1 cellular context compared by ENCODE assay signal in the genomic region with DNA sequence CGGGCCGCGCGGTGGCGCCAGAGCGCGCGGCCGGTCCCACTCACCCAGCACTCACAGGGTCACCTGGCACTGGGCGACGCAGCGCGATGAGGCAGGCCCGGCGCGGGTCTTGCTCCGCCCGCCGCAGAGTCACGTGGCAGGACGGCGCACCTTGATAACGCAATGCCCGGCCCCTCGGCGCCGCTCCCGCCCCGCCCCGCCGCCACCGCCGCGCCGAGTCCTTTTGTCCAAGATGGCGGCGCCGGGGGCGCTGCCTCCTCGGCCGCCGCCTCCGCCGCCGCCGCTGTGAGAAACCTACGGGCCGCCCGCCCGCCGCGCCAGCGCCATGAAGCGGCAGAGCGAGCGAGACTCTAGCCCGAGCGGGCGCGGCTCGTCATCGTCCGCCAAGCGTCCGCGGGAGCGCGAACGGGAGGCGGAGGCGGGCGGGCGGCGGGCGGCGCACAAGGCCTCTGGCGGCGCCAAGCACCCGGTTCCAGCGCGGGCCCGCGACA.
TF ChIP-seq lines count a peak whose summit lies in the region.

A gene with protein sequence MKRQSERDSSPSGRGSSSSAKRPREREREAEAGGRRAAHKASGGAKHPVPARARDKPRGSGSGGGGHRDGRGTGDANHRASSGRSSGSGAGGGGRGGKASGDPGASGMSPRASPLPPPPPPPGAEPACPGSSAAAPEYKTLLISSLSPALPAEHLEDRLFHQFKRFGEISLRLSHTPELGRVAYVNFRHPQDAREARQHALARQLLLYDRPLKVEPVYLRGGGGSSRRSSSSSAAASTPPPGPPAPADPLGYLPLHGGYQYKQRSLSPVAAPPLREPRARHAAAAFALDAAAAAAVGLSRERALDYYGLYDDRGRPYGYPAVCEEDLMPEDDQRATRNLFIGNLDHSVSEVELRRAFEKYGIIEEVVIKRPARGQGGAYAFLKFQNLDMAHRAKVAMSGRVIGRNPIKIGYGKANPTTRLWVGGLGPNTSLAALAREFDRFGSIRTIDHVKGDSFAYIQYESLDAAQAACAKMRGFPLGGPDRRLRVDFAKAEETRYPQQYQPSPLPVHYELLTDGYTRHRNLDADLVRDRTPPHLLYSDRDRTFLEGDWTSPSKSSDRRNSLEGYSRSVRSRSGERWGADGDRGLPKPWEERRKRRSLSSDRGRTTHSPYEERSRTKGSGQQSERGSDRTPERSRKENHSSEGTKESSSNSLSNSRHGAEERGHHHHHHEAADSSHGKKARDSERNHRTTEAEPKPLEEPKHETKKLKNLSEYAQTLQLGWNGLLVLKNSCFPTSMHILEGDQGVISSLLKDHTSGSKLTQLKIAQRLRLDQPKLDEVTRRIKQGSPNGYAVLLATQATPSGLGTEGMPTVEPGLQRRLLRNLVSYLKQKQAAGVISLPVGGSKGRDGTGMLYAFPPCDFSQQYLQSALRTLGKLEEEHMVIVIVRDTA (plus strand): TSS at position 211 of the 491 bp plus-strand sequence. CDS start 115 bp downstream, at position 326.

TF ChIP-seq in K562, 482 proteins besides CTCF, POLR2A, EP300 and RAD21 (continued from another document and continues in another):
- TF ChIP-seq, protein P1, sequence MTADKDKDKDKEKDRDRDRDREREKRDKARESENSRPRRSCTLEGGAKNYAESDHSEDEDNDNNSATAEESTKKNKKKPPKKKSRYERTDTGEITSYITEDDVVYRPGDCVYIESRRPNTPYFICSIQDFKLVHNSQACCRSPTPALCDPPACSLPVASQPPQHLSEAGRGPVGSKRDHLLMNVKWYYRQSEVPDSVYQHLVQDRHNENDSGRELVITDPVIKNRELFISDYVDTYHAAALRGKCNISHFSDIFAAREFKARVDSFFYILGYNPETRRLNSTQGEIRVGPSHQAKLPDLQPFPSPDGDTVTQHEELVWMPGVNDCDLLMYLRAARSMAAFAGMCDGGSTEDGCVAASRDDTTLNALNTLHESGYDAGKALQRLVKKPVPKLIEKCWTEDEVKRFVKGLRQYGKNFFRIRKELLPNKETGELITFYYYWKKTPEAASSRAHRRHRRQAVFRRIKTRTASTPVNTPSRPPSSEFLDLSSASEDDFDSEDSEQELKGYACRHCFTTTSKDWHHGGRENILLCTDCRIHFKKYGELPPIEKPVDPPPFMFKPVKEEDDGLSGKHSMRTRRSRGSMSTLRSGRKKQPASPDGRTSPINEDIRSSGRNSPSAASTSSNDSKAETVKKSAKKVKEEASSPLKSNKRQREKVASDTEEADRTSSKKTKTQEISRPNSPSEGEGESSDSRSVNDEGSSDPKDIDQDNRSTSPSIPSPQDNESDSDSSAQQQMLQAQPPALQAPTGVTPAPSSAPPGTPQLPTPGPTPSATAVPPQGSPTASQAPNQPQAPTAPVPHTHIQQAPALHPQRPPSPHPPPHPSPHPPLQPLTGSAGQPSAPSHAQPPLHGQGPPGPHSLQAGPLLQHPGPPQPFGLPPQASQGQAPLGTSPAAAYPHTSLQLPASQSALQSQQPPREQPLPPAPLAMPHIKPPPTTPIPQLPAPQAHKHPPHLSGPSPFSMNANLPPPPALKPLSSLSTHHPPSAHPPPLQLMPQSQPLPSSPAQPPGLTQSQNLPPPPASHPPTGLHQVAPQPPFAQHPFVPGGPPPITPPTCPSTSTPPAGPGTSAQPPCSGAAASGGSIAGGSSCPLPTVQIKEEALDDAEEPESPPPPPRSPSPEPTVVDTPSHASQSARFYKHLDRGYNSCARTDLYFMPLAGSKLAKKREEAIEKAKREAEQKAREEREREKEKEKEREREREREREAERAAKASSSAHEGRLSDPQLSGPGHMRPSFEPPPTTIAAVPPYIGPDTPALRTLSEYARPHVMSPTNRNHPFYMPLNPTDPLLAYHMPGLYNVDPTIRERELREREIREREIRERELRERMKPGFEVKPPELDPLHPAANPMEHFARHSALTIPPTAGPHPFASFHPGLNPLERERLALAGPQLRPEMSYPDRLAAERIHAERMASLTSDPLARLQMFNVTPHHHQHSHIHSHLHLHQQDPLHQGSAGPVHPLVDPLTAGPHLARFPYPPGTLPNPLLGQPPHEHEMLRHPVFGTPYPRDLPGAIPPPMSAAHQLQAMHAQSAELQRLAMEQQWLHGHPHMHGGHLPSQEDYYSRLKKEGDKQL (CRISPR knock-in tag; IDR thresholded peaks at IDR 0.05; ENCODE audit: borderline replicate concordance) = no peak
- TF ChIP-seq RFX1 (IDR thresholded peaks at IDR 0.05) (no peak), ZNF780A (CRISPR knock-in tag; IDR thresholded peaks at IDR 0.05) (no peak), CBFA2T2 (conservative IDR thresholded peaks at IDR 0.05) (peak; percentile 35; the same call in 1 of the 2 replicates), ZEB2 (IDR thresholded peaks at IDR 0.05) (no peak), SIN3B (IDR thresholded peaks at IDR 0.05; ENCODE audit: low read depth) (peak; percentile 72; the same call in 1 of the 2 replicates), ZFX (CRISPR knock-in tag; IDR thresholded peaks at IDR 0.05) (peak; percentile 86), ZBTB1 (CRISPR knock-in tag; IDR thresholded peaks at IDR 0.05; ENCODE audit: borderline replicate concordance, low read depth) (no peak), BDP1 (IDR thresholded peaks at IDR 0.05; ENCODE audit: insufficient read depth, insufficient read length) (no peak), ZNF551 (CRISPR knock-in tag; IDR thresholded peaks at IDR 0.05) (no peak), HDAC6 (IDR thresholded peaks at IDR 0.05; ENCODE audit: low read depth, low read length) (no peak), KLF13 (tag; IDR thresholded peaks at IDR 0.05; ENCODE audit: borderline replicate concordance, low read depth) (no peak), EWSR1 (IDR thresholded peaks at IDR 0.05; ENCODE audit: borderline replicate concordance, low read depth, partially characterized antibody) (no peak), ZNF274 (IDR thresholded peaks at IDR 0.05; ENCODE audit: borderline replicate concordance, low read depth, low read length) (no peak), ETV1 (tag; conservative IDR thresholded peaks at IDR 0.05; ENCODE audit: low read depth) (no peak), ZNF384 (IDR thresholded peaks at IDR 0.05; ENCODE audit: low read depth, low read length) (peak; percentile 50), KLF10 (CRISPR knock-in tag; IDR thresholded peaks at IDR 0.05) (no peak), ZC3H4 (CRISPR knock-in tag; IDR thresholded peaks at IDR 0.05; ENCODE audit: borderline replicate concordance) (no peak), PHB2 (IDR thresholded peaks at IDR 0.05; ENCODE audit: low read depth) (no peak), SRSF9 (IDR thresholded peaks at IDR 0.05; ENCODE audit: borderline replicate concordance, low read depth, low read length) (no peak), ZNF830 (CRISPR knock-in tag; IDR thresholded peaks at IDR 0.05) (no peak), HNRNPK (IDR thresholded peaks at IDR 0.05; ENCODE audit: low read depth, low read length, poor library complexity, severe bottlenecking) (no peak), RBM14 (IDR thresholded peaks at IDR 0.05; ENCODE audit: borderline replicate concordance, insufficient read depth, low read depth, low read length) (no peak), POLR2H (tag; IDR thresholded peaks at IDR 0.05; ENCODE audit: low read depth) (peak; percentile 57; the same call in 1 of the 2 replicates), MTA2 (IDR thresholded peaks at IDR 0.05; ENCODE audit: low read depth) (no peak), STAG1 (CRISPR knock-in tag; IDR thresholded peaks at IDR 0.05; ENCODE audit: borderline replicate concordance) (no peak), SOX6 (IDR thresholded peaks at IDR 0.05) (no peak), ELF2 (CRISPR knock-in tag; IDR thresholded peaks at IDR 0.05) (no peak), SIX5 (IDR thresholded peaks at IDR 0.05; ENCODE audit: borderline replicate concordance in 1 of 2, insufficient read depth in 1 of 2, low read depth in 1 of 2, low read length in 2 of 2) (no peak), CBFA2T3 (IDR thresholded peaks at IDR 0.05) (no peak), SREBF2 (CRISPR knock-in tag; IDR thresholded peaks at IDR 0.05) (no peak), ZNF79 (CRISPR knock-in tag; IDR thresholded peaks at IDR 0.05; ENCODE audit: low read depth) (no peak)
- TF ChIP-seq, protein P2, sequence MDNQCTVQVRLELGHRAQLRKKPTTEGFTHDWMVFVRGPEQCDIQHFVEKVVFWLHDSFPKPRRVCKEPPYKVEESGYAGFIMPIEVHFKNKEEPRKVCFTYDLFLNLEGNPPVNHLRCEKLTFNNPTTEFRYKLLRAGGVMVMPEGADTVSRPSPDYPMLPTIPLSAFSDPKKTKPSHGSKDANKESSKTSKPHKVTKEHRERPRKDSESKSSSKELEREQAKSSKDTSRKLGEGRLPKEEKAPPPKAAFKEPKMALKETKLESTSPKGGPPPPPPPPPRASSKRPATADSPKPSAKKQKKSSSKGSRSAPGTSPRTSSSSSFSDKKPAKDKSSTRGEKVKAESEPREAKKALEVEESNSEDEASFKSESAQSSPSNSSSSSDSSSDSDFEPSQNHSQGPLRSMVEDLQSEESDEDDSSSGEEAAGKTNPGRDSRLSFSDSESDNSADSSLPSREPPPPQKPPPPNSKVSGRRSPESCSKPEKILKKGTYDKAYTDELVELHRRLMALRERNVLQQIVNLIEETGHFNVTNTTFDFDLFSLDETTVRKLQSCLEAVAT (IDR thresholded peaks at IDR 0.05) = no peak
- TF ChIP-seq, protein P3, sequence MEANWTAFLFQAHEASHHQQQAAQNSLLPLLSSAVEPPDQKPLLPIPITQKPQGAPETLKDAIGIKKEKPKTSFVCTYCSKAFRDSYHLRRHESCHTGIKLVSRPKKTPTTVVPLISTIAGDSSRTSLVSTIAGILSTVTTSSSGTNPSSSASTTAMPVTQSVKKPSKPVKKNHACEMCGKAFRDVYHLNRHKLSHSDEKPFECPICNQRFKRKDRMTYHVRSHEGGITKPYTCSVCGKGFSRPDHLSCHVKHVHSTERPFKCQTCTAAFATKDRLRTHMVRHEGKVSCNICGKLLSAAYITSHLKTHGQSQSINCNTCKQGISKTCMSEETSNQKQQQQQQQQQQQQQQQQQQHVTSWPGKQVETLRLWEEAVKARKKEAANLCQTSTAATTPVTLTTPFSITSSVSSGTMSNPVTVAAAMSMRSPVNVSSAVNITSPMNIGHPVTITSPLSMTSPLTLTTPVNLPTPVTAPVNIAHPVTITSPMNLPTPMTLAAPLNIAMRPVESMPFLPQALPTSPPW (CRISPR knock-in tag; IDR thresholded peaks at IDR 0.05) = peak; percentile 79
- TF ChIP-seq, protein P4, sequence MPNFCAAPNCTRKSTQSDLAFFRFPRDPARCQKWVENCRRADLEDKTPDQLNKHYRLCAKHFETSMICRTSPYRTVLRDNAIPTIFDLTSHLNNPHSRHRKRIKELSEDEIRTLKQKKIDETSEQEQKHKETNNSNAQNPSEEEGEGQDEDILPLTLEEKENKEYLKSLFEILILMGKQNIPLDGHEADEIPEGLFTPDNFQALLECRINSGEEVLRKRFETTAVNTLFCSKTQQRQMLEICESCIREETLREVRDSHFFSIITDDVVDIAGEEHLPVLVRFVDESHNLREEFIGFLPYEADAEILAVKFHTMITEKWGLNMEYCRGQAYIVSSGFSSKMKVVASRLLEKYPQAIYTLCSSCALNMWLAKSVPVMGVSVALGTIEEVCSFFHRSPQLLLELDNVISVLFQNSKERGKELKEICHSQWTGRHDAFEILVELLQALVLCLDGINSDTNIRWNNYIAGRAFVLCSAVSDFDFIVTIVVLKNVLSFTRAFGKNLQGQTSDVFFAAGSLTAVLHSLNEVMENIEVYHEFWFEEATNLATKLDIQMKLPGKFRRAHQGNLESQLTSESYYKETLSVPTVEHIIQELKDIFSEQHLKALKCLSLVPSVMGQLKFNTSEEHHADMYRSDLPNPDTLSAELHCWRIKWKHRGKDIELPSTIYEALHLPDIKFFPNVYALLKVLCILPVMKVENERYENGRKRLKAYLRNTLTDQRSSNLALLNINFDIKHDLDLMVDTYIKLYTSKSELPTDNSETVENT (CRISPR knock-in tag; IDR thresholded peaks at IDR 0.05) = no peak
- TF ChIP-seq, protein P5, sequence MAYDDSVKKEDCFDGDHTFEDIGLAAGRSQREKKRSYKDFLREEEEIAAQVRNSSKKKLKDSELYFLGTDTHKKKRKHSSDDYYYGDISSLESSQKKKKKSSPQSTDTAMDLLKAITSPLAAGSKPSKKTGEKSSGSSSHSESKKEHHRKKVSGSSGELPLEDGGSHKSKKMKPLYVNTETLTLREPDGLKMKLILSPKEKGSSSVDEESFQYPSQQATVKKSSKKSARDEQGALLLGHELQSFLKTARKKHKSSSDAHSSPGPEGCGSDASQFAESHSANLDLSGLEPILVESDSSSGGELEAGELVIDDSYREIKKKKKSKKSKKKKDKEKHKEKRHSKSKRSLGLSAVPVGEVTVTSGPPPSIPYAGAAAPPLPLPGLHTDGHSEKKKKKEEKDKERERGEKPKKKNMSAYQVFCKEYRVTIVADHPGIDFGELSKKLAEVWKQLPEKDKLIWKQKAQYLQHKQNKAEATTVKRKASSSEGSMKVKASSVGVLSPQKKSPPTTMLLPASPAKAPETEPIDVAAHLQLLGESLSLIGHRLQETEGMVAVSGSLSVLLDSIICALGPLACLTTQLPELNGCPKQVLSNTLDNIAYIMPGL (CRISPR knock-in tag; IDR thresholded peaks at IDR 0.05) = 0 out of 2 replicates have a peak, but pooled peaks have one; percentile 70
- TF ChIP-seq, protein P6, sequence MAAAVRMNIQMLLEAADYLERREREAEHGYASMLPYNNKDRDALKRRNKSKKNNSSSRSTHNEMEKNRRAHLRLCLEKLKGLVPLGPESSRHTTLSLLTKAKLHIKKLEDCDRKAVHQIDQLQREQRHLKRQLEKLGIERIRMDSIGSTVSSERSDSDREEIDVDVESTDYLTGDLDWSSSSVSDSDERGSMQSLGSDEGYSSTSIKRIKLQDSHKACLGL (CRISPR knock-in tag; IDR thresholded peaks at IDR 0.05; ENCODE audit: borderline replicate concordance, poor library complexity, severe bottlenecking) = no peak
- TF ChIP-seq, protein P7, sequence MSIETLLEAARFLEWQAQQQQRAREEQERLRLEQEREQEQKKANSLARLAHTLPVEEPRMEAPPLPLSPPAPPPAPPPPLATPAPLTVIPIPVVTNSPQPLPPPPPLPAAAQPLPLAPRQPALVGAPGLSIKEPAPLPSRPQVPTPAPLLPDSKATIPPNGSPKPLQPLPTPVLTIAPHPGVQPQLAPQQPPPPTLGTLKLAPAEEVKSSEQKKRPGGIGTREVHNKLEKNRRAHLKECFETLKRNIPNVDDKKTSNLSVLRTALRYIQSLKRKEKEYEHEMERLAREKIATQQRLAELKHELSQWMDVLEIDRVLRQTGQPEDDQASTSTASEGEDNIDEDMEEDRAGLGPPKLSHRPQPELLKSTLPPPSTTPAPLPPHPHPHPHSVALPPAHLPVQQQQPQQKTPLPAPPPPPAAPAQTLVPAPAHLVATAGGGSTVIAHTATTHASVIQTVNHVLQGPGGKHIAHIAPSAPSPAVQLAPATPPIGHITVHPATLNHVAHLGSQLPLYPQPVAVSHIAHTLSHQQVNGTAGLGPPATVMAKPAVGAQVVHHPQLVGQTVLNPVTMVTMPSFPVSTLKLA (conservative IDR thresholded peaks at IDR 0.05) = peak; percentile 51 to 85
- TF ChIP-seq, protein P8, sequence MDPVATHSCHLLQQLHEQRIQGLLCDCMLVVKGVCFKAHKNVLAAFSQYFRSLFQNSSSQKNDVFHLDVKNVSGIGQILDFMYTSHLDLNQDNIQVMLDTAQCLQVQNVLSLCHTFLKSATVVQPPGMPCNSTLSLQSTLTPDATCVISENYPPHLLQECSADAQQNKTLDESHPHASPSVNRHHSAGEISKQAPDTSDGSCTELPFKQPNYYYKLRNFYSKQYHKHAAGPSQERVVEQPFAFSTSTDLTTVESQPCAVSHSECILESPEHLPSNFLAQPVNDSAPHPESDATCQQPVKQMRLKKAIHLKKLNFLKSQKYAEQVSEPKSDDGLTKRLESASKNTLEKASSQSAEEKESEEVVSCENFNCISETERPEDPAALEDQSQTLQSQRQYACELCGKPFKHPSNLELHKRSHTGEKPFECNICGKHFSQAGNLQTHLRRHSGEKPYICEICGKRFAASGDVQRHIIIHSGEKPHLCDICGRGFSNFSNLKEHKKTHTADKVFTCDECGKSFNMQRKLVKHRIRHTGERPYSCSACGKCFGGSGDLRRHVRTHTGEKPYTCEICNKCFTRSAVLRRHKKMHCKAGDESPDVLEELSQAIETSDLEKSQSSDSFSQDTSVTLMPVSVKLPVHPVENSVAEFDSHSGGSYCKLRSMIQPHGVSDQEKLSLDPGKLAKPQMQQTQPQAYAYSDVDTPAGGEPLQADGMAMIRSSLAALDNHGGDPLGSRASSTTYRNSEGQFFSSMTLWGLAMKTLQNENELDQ (CRISPR knock-in tag; IDR thresholded peaks at IDR 0.05; ENCODE audit: borderline replicate concordance) = no peak
